In genomic region chr17:61862975-61863800, GRCh38 we compare ENCODE assay signal across 8 cellular contexts. TPM values are rescaled to one million over a fixed set of nuclear protein-coding genes. Genes with fewer than 3 reads are reported as not detected.
DNase-seq lines count a peak whose midpoint lies in the region; ATAC-seq and TF ChIP-seq lines count a peak whose summit lies in the region.

BRIP1 (minus strand) TSS chr17:61863528; CDS start chr17:61861539, 1,989 bp downstream.

- peaks cover 40% of the 10 kb centered on the region for H3K79me2 ChIP-seq in PC-3 (ENCODE audit: low read length)

- peak within 1 kb of the TSS; percentile 92 for H3K4me2 ChIP-seq in PC-3 (ENCODE audit: low read length)

- H3K27me3 ChIP-seq in PC-3 (ENCODE audit: low read length) (no peaks in the 10 kb centered on the region), muscle layer of colon (ENCODE audit: control insufficient read depth in 1 of 2, insufficient read depth in 2 of 2, low read length in 2 of 2) (no peaks in the 10 kb centered on the region)

- H3F3A ChIP-seq in PC-3 (ENCODE audit: low read length, unreplicated experiment): no peaks in the 10 kb centered on the region

- POLR2A ChIA-PET in PC-3 (lab: Charles Lee; ENCODE audit: unreplicated experiment): interaction anchor here (0.6 to 1.5 kb wide), 8 partner anchors 10 to 415 kb away, joined by 3 to 33 read pairs (median 8); no protein-coding TSS in a partner anchor

- no TSS peak for BruUV-seq in PC-3 (replicated peaks; lab: Mats Ljungman, UMichigan)

- H3K9me3 ChIP-seq in PC-3 (ENCODE audit: low read length): no peaks in the 10 kb centered on the region
- no peaks in the 10 kb centered on the region for H3K9me3 ChIP-seq in muscle layer of colon (ENCODE audit: low read length)

- ATAC-seq in GM21717 (IDR thresholded peaks at IDR 0.05; ENCODE audit: unreplicated experiment) (peak; percentile 92), PC-3 (peak; percentile 91), esophagus mucosa (peak; percentile 97)

- H3K36me3 ChIP-seq in PC-3 (ENCODE audit: low read depth, low read length): peaks cover 18% of the 10 kb centered on the region
- H3K36me3 ChIP-seq in muscle layer of colon (ENCODE audit: insufficient read depth, low read length): no peaks in the 10 kb centered on the region

- peak within 1 kb of the TSS; percentile 85 for H3K9ac ChIP-seq in PC-3 (ENCODE audit: low read length)
- peak within 1 kb of the TSS; percentile 62 for H3K9ac ChIP-seq in muscle layer of colon (ENCODE audit: low read length)

- no peaks in the 10 kb centered on the region for H4K20me1 ChIP-seq in PC-3 (ENCODE audit: low read length)

- peak within 1 kb of the TSS; percentile 93 for H2AFZ ChIP-seq in PC-3 (ENCODE audit: low read length)

- peak; percentile 76 for DNase-seq in DMS153 treated with DMSO at 0.1 percent for 48 hours (lab: John Stamatoyannopoulos, UW; ENCODE audit: unreplicated experiment)
- peak; percentile 96 for DNase-seq in Jurkat, Clone E6-1 (ENCODE audit: low read depth, low spot score)
- DNase-seq in PC-3: peak; percentile 98
- peak; percentile 75 for DNase-seq in activated T-cell treated with anti-CD3 and anti-CD28 coated beads for 4 hours
- DNase-seq in stimulated activated CD8-positive, alpha-beta memory T cell treated with anti-CD3 and anti-CD28 coated beads, Interleukin-7, amount 100 ng/mL, for 1 hour (ENCODE audit: low read depth in 2 of 2): peak; percentile 67 to 73

- no peaks in the 10 kb centered on the region for H3K9me2 ChIP-seq in PC-3 (replicated peaks; ENCODE audit: low read length)

- CTCF ChIA-PET in PC-3 (lab: Charles Lee): interaction anchor here (0.5 to 1.3 kb wide), 4 partner anchors 21 to 288 kb away, joined by 7 to 14 read pairs (median 10); no protein-coding TSS in a partner anchor

- H3K4me1 ChIP-seq in PC-3 (ENCODE audit: insufficient read depth, low read length) (peaks cover 34% of the 10 kb centered on the region), muscle layer of colon (ENCODE audit: insufficient read depth, low read length) (peaks cover 10% of the 10 kb centered on the region)

- no peak for TF ChIP-seq CTCF in PC-3 (conservative IDR thresholded peaks at IDR 0.05; ENCODE audit: low read depth, low read length)

- H3K27ac ChIP-seq in PC-3 (ENCODE audit: low read length) (peak within 1 kb of the TSS; percentile 51), muscle layer of colon (ENCODE audit: low read depth, low read length) (peak within 1 kb of the TSS; percentile 57)

- peak within 1 kb of the TSS; percentile 90 for H3K4me3 ChIP-seq in Jurkat, Clone E6-1 (ENCODE audit: low read length)
- H3K4me3 ChIP-seq in PC-3 (ENCODE audit: low read length) (peak within 1 kb of the TSS; percentile 79), muscle layer of colon (ENCODE audit: low read depth in 1 of 2, low read length in 2 of 2) (peak within 1 kb of the TSS; percentile 85 to 86)

- intact Hi-C loops in PC-3 (cut with micrococcal nuclease): loop anchor here (2.0 to 5.0 kb wide), 4 partner anchors 64 to 314 kb away; partner anchors contain the start of genes INTS2 and MED13

RNA-seq across cellular contexts. Expression of gene BRIP1, which starts in this region (rescaled TPM):
- 11.1 TPM for polyA plus RNA-seq in Jurkat, Clone E6-1 (2012; ENCODE audit: insufficient read depth, insufficient read length)
- 13.8 and 21.1 TPM in 2 replicates for total RNA-seq in PC-3 (2014; rRNA removed)
- 3.9 TPM for total RNA-seq in esophagus mucosa

Comparison
In these comparisons a context has a peak if more than half of its experiments do, and no peak if none do; other contexts are left out.
1. Peak in every context shown above with its lines: DNase-seq, ATAC-seq, H3K4me3 ChIP-seq and H3K27ac ChIP-seq.